14 cellular contexts compared by ENCODE assay signal in genomic region chr9:130140701-130141100, GRCh38. TPM values are rescaled to one million over a fixed set of nuclear protein-coding genes. Genes with fewer than 3 reads are reported as not detected.
DNase-seq lines count a peak whose midpoint lies in the region; ATAC-seq lines count a peak whose summit lies in the region.
"Had no signal": no experiment of that assay in that cellular context is flagged by ENCODE, and none has a peak within 500 bp of the region (broad histone marks: within the 10 kb centered on the region; RNA-seq: fewer than 3 reads in every experiment).

No MANE protein-coding gene starts in this region.

- peak overlapping the region; percentile 62 for H3K27ac Mint-ChIP-seq in activated T-helper 17 cell treated with anti-CD3 and anti-CD28 coated beads, Interleukin-2, amount 50 U/mL, for 72 hours

- H3K27ac ChIP-seq in rectal smooth muscle tissue (ENCODE audit: low read depth, low read length): peak overlapping the region; percentile 92
- H3K27ac ChIP-seq: skin epidermis, thoracic aorta had no signal

- no peak overlapping the region for H3K4me3 ChIP-seq in rectal smooth muscle tissue (ENCODE audit: low read length)
- H3K4me3 ChIP-seq: MG63, skin epidermis, thoracic aorta had no signal

- H3K9ac ChIP-seq in rectal smooth muscle tissue (ENCODE audit: low read length): no peak overlapping the region

- peak overlapping the region; percentile 44 for H3K4me3 Mint-ChIP-seq in activated T-helper 17 cell treated with anti-CD3 and anti-CD28 coated beads, Interleukin-2, amount 50 U/mL, for 72 hours

- ATAC-seq in activated T-helper 17 cell treated with anti-CD3 and anti-CD28 coated beads, Interleukin-2, amount 50 U/mL, for 72 hours (replicated peaks): peak; percentile 80
- ATAC-seq in HG03095 (IDR thresholded peaks at IDR 0.05; ENCODE audit: unreplicated experiment) (no peak), HG02885 (IDR thresholded peaks at IDR 0.05; ENCODE audit: poor library complexity, unreplicated experiment) (no peak), GM18867 (IDR thresholded peaks at IDR 0.05; ENCODE audit: unreplicated experiment) (no peak), GM18517 (IDR thresholded peaks at IDR 0.05; ENCODE audit: unreplicated experiment) (no peak)
- ATAC-seq: SK-N-SH treated with all-trans-retinoic acid at 6 μM for 48 hours had no signal

- H3K36me3 Mint-ChIP-seq in activated T-helper 17 cell treated with anti-CD3 and anti-CD28 coated beads, Interleukin-2, amount 50 U/mL, for 72 hours (ENCODE audit: low read depth): peaks cover 15% of the 10 kb centered on the region
- H3K36me3 Mint-ChIP-seq: naive B cell had no signal

- H3K9me3 Mint-ChIP-seq in activated T-helper 17 cell treated with anti-CD3 and anti-CD28 coated beads, Interleukin-2, amount 50 U/mL, for 72 hours: no peaks in the 10 kb centered on the region
- H3K9me3 Mint-ChIP-seq: naive B cell had no signal

- peak in 2 of 3 donors; percentile 36 to 37 for DNase-seq in stimulated activated CD4-positive, alpha-beta T cell treated with anti-CD3 and anti-CD28 coated beads, Interleukin-12 subunit alpha, Interleukin-12 subunit beta, amount 100 ng/mL, for 48 hours (ENCODE audit: low read depth in 2 of 3, low spot score in 1 of 3)
- DNase-seq in stimulated activated CD4-positive, alpha-beta T cell treated with anti-CD3 and anti-CD28 coated beads, Interleukin-12 subunit alpha, Interleukin-12 subunit beta, amount 100 ng/mL, for 4 hours: no peak
- DNase-seq: MG63, naive B cell, NCI-H524 had no signal

- H3K27me3 ChIP-seq in rectal smooth muscle tissue (ENCODE audit: control insufficient read depth, insufficient read depth, low read length): no peaks in the 10 kb centered on the region
- H3K27me3 ChIP-seq: MG63 had no signal

- H3K27me3 Mint-ChIP-seq in activated T-helper 17 cell treated with anti-CD3 and anti-CD28 coated beads, Interleukin-2, amount 50 U/mL, for 72 hours: peaks cover 11% of the 10 kb centered on the region

- H3K4me1 Mint-ChIP-seq in activated T-helper 17 cell treated with anti-CD3 and anti-CD28 coated beads, Interleukin-2, amount 50 U/mL, for 72 hours: peaks cover 28% of the 10 kb centered on the region

- H3K36me3 ChIP-seq in rectal smooth muscle tissue (ENCODE audit: control insufficient read depth, insufficient read depth, low read length): no peaks in the 10 kb centered on the region
- H3K36me3 ChIP-seq: thoracic aorta had no signal

- H3K4me1 ChIP-seq in rectal smooth muscle tissue (ENCODE audit: control insufficient read depth, insufficient read depth, low read length): peaks cover 38% of the 10 kb centered on the region

RNA-seq across cellular contexts. Expression of gene NCS1, which starts 31.5 kb away (rescaled TPM):
- 10 to 100 TPM; 14.0 to 30.4 TPM for total RNA-seq in activated T-helper 17 cell treated with anti-CD3 and anti-CD28 coated beads, Interleukin-2, amount 50 U/mL, for 72 hours
